In the genomic region with DNA sequence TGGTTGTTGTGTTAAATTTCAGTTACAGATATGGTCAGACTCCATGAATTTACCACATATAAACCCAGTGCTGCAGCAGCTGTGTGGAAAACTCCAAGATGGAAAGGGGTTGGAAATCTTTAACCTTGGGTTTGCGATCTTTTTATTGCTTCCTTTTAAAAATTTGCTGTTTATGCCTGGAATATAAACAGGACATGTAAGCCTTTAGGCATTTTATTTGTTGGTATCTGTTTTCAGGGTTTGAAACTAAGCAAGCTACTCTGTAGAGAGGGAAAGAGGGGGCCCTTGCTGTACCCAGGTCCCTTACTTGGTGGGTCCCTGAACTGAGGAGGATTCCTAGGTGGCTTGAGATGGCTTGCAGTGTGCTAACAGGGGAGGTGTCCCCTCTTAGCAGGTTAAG, we compare ENCODE assay signal across 12 cellular contexts. TPM values are rescaled to one million over a fixed set of nuclear protein-coding genes. Genes with fewer than 3 reads are reported as not detected.
A peak's percentile ranks its signal among the peaks of the same experiment; 100 is the strongest.
DNase-seq lines count a peak whose midpoint lies in the region; ATAC-seq and TF ChIP-seq lines count a peak whose summit lies in the region.
"Had no signal": no experiment of that assay in that cellular context is flagged by ENCODE, and none has a peak within 500 bp of the region (broad histone marks: within the 10 kb centered on the region; RNA-seq: fewer than 3 reads in every experiment).

No MANE protein-coding gene starts in this region.

- H3K4me1 ChIP-seq in fibroblast of lung (ENCODE audit: control insufficient read depth, extremely low read depth, insufficient read depth, low read length), result peaks cover 28% of the 10 kb centered on the region
- H3K4me1 ChIP-seq in osteoblast (ENCODE audit: insufficient read depth, low read length), result peaks cover 51% of the 10 kb centered on the region

- ATAC-seq in left ventricle myocardium superior (peak; percentile 5), Right ventricle myocardium superior (ENCODE audit: poor library complexity) (no peak), omental fat pad (ENCODE audit: low FRiP score) (no peak), GM18861 (IDR thresholded peaks at IDR 0.05; ENCODE audit: unreplicated experiment) (no peak)

- DNase-seq in left ventricle myocardium superior, result no peak
- no peak for DNase-seq in Right ventricle myocardium superior
- peak in 1 of 2 donors; percentile 30 for DNase-seq in fibroblast of lung (ENCODE audit: low read depth in 2 of 2)
- no peak for DNase-seq in osteoblast (ENCODE audit: insufficient read length, low spot score, missing footprints)
- DNase-seq in omental fat pad (ENCODE audit: low spot score), result no peak
- DNase-seq in activated CD8-positive, alpha-beta memory T cell treated with anti-CD3 and anti-CD28 coated beads for 24 hours, result no peak
- DNase-seq in SIG-M5 (lab: John Stamatoyannopoulos, UW), result no peak
- DNase-seq: activated T-cell treated with anti-CD3 and anti-CD28 coated beads, Interleukin-2, amount 50 U/mL, for 1 hour; dermis blood vessel endothelial cell; NCI-H526 had no signal

- peak overlapping the region; percentile 80 for H3K4me2 ChIP-seq in fibroblast of lung (ENCODE audit: extremely low read depth, insufficient read depth, low read length)
- peak overlapping the region; percentile 93 for H3K4me2 ChIP-seq in osteoblast (ENCODE audit: insufficient read depth, low read length)
- H3K4me2 ChIP-seq: KMS-11 had no signal

- peak overlapping the region; percentile 55 for H3K9ac ChIP-seq in fibroblast of lung (ENCODE audit: insufficient read depth, low read length)
- H3K9ac ChIP-seq: KMS-11 had no signal

- H3K4me3 ChIP-seq in fibroblast of lung (replicated peaks in 1 of 4; ENCODE audit: control extremely low read depth in 1 of 4, insufficient read depth in 1 of 4, low read depth in 3 of 4, low read length in 4 of 4) (peak overlapping the region; percentile 51 to 82 (median 71)), osteoblast (ENCODE audit: insufficient read depth, low read length) (peak overlapping the region; percentile 74)

- no peak for TF ChIP-seq CTCF in fibroblast of lung (conservative IDR thresholded peaks at IDR 0.05 in 1 of 2, IDR thresholded peaks at IDR 0.05 in 1 of 2; ENCODE audit: low read depth in 1 of 2, low read length in 2 of 2)
- TF ChIP-seq CTCF in osteoblast (IDR thresholded peaks at IDR 0.05; ENCODE audit: extremely low read depth, low read depth, low read length), result no peak
- TF ChIP-seq CTCF in omental fat pad (IDR thresholded peaks at IDR 0.05), result no peak

- H3K79me2 ChIP-seq in fibroblast of lung (ENCODE audit: control insufficient read depth, insufficient read depth, low read length) (peaks cover 46% of the 10 kb centered on the region), osteoblast (ENCODE audit: insufficient read depth, low read length) (peaks cover 53% of the 10 kb centered on the region)

- intact Hi-C loops in left ventricle myocardium superior (cut with micrococcal nuclease) (no loop called here), Right ventricle myocardium superior (cut with DNase I) (no loop called here)

- H3K27ac ChIP-seq in fibroblast of lung (ENCODE audit: insufficient read depth, low read length) (peak overlapping the region; percentile 84), osteoblast (ENCODE audit: low read depth, low read length) (peak overlapping the region; percentile 94)
- H3K27ac ChIP-seq: KMS-11 had no signal

- H2AFZ ChIP-seq in fibroblast of lung (ENCODE audit: low read length), result no peak overlapping the region
- H2AFZ ChIP-seq in osteoblast (ENCODE audit: low read length), result no peak overlapping the region

- H3K27me3 ChIP-seq in fibroblast of lung (ENCODE audit: control insufficient read depth, insufficient read depth, low read length) (no peaks in the 10 kb centered on the region), osteoblast (ENCODE audit: insufficient read depth, low read length) (no peaks in the 10 kb centered on the region)

- H3K9me3 ChIP-seq in fibroblast of lung (ENCODE audit: control insufficient read depth, insufficient read depth, low read depth, low read length) (no peaks in the 10 kb centered on the region), osteoblast (ENCODE audit: low read depth, low read length) (no peaks in the 10 kb centered on the region)

- no peaks in the 10 kb centered on the region for H4K20me1 ChIP-seq in fibroblast of lung (ENCODE audit: control insufficient read depth, extremely low read depth, insufficient read depth, low read length)
- no peaks in the 10 kb centered on the region for H4K20me1 ChIP-seq in osteoblast (ENCODE audit: insufficient read depth, low read length)

- no peaks in the 10 kb centered on the region for H3K36me3 ChIP-seq in fibroblast of lung (ENCODE audit: control insufficient read depth, insufficient read depth, low read length)
- H3K36me3 ChIP-seq in osteoblast (ENCODE audit: insufficient read depth, low read length), result no peaks in the 10 kb centered on the region

RNA-seq across cellular contexts. Expression of a gene that starts 0.8 kb away (rescaled TPM):
- 195 TPM for total RNA-seq in left ventricle myocardium superior
- 180 TPM for total RNA-seq in Right ventricle myocardium superior
- total RNA-seq in fibroblast of lung, result 140 and 234 TPM in 2 replicates
- 132 and 192 TPM in 2 replicates for polyA plus RNA-seq in fibroblast of lung
- 142 and 224 TPM in 2 replicates for polyA plus RNA-seq in fibroblast of lung (2012)
- polyA minus RNA-seq in fibroblast of lung (ENCODE audit: low replicate concordance), result 109 and 149 TPM in 2 replicates
- 94.6 and 107 TPM in 2 replicates for total RNA-seq in osteoblast
- total RNA-seq in omental fat pad, result 100 to 1,000 TPM in 3 of 4 donors, 10 to 100 TPM in 1; 90.8 to 133 (median 118) TPM
